In the genomic region with DNA sequence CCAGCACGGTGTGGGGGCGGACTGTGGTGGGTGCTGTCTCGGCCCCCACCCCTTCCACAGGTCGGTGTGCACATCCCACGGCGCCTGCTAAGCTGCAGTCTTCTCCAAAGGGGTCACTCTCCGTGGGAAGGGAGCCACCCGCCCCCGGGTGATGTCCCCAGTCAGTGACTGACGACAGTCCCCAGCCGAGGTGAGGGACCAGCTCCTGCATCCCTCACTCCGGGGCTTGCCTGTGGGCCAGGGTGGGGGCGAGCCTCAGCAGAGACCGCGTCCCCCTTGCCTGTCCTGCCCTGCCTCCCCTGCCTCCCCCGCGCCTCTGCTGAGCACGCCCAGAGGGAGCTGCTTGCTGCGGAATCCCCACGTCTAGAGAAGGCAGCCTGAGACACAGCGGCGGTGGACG, we compare ENCODE assay signal across 19 cellular contexts.
"Had no signal": no experiment of that assay in that cellular context is flagged by ENCODE, and none has a peak within 500 bp of the region (broad histone marks: within the 10 kb centered on the region; RNA-seq: fewer than 3 reads in every experiment).

No MANE protein-coding gene starts in this region.

- FAIRE-seq: islet of Langerhans, small intestine, urothelium cell line had no signal

- H3K4me1 ChIP-seq: right atrium auricular region had no signal

- H3K36me3 ChIP-seq: left ventricle myocardium inferior, neutrophil, right atrium auricular region, thyroid gland had no signal

- H3K9me3 ChIP-seq: neutrophil, right atrium auricular region, thyroid gland had no signal

- ATAC-seq: naive thymus-derived CD4-positive, alpha-beta T cell had no signal

- H3K27ac ChIP-seq: dorsolateral prefrontal cortex, left ventricle myocardium inferior, neutrophil, right atrium auricular region, thyroid gland had no signal

- H3K4me3 ChIP-seq: left ventricle myocardium inferior, lung, right atrium auricular region, thyroid gland had no signal

- H3K4me3 Mint-ChIP-seq: type B pancreatic cell had no signal

- H3K27me3 ChIP-seq: right atrium auricular region, thyroid gland had no signal

- H3K27ac Mint-ChIP-seq: nephron progenitor cell, type B pancreatic cell had no signal

- H3K36me3 Mint-ChIP-seq: type B pancreatic cell had no signal

- DNase-seq: cortex of kidney; dorsolateral prefrontal cortex; effector CD8-positive, alpha-beta T cell; foreskin melanocyte; hippocampal formation; left ventricle myocardium inferior; mesenchymal stem cell; naive thymus-derived CD4-positive, alpha-beta T cell; nephron progenitor cell; small intestine; stimulated activated CD4-positive, alpha-beta T cell treated with anti-CD3 and anti-CD28 coated beads, Interleukin-2, amount 100 ng/mL, for 48 hours; stimulated activated naive CD4-positive, alpha-beta T cell treated with Interleukin-2 at 50 U/mL for 16 hours; thyroid gland had no signal

- H3K9me3 Mint-ChIP-seq: type B pancreatic cell had no signal
